ENCODE assay signal across 22 cellular contexts in the genomic region with DNA sequence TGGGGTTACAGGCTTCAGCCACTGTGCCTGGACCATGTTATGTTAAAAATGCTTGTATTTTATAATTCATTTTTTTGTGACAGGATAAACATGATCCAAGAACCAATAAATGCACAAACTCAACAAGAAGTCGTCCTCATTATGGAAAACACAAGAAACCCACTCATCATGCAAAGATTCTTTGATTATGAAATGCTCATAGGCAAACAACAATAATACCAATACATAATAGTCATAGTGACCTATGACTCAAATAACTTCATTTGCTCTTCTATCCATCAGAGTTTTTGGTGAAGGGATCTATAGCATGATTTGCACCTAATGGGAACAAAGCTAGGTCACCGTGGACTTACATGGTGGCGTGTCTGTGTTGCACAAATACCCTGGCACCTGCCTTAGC.
DNase-seq lines count a peak whose midpoint lies in the region; ATAC-seq and TF ChIP-seq lines count a peak whose summit lies in the region.
"Had no signal": no experiment of that assay in that cellular context is flagged by ENCODE, and none has a peak within 500 bp of the region (broad histone marks: within the 10 kb centered on the region; RNA-seq: fewer than 3 reads in every experiment).

No MANE protein-coding gene starts in this region.

- ATAC-seq in HG03159 (IDR thresholded peaks at IDR 0.05; ENCODE audit: unreplicated experiment): no peak
- ATAC-seq: Panc1, SK-N-SH treated with all-trans-retinoic acid at 6 μM for 48 hours had no signal

- H3K4me3 ChIP-seq in choroid plexus epithelial cell (ENCODE audit: low read depth, low read length): no peak overlapping the region
- no peak overlapping the region for H3K4me3 ChIP-seq in HAP-1
- H3K4me3 ChIP-seq: BLaER1 treated with 17β-estradiol and CSF1 and Interleukin-3, amounts not matched to agents 10 nM and 100 nM had no signal

- H3K27me3 Mint-ChIP-seq in HFFc6 (ENCODE audit: insufficient read depth) (no peaks in the 10 kb centered on the region; the same call in none of the 2 replicates), osteocyte (ENCODE audit: unreplicated experiment) (no peaks in the 10 kb centered on the region)
- H3K27me3 Mint-ChIP-seq: CD4-positive, alpha-beta memory T cell had no signal

- in situ Hi-C loops in HAP-1 (cut with MboI; ENCODE audit: low sequenced_read_pairs): no loop called here

- no peaks in the 10 kb centered on the region for H3K9me3 ChIP-seq in HAP-1
- H3K9me3 ChIP-seq: BLaER1 treated with 17β-estradiol and CSF1 and Interleukin-3, amounts not matched to agents 10 nM and 100 nM; Caco-2 had no signal

- TF ChIP-seq CTCF in HFFc6 (IDR thresholded peaks at IDR 0.05) (no peak), choroid plexus epithelial cell (conservative IDR thresholded peaks at IDR 0.05; ENCODE audit: low read depth, low read length) (no peak), osteocyte (IDR thresholded peaks at IDR 0.05) (no peak)

- peaks cover 9% of the 10 kb centered on the region for H3K36me3 Mint-ChIP-seq in HFFc6 (ENCODE audit: low read depth)
- H3K36me3 Mint-ChIP-seq in osteocyte (ENCODE audit: unreplicated experiment): peaks cover 8% of the 10 kb centered on the region

- H3K27me3 ChIP-seq in HAP-1 (ENCODE audit: low read depth): no peaks in the 10 kb centered on the region
- H3K27me3 ChIP-seq: BLaER1 treated with 17β-estradiol and CSF1 and Interleukin-3, amounts not matched to agents 10 nM and 100 nM had no signal

- H3K27ac Mint-ChIP-seq in HFFc6 (peak overlapping the region; percentile 59), osteocyte (ENCODE audit: unreplicated experiment) (peak overlapping the region; percentile 62)
- H3K27ac Mint-ChIP-seq: CD4-positive, alpha-beta memory T cell had no signal

- no peaks in the 10 kb centered on the region for H3K36me3 ChIP-seq in HAP-1 (replicated peaks)
- H3K36me3 ChIP-seq: BLaER1 treated with 17β-estradiol and CSF1 and Interleukin-3, amounts not matched to agents 10 nM and 100 nM had no signal

- no peak for DNase-seq in HFFc6
- DNase-seq in choroid plexus epithelial cell (ENCODE audit: low read depth): peak; percentile 38
- no peak for DNase-seq in osteocyte (ENCODE audit: extremely low spot score, unreplicated experiment)
- no peak for DNase-seq in NCI-H82 treated with DMSO at 0.1 percent for 48 hours (lab: John Stamatoyannopoulos, UW; ENCODE audit: unreplicated experiment)
- no peak for DNase-seq in NCI-H446 (lab: John Stamatoyannopoulos, UW)
- no peak for DNase-seq in HAP-1 (ENCODE audit: low spot score in 2 of 2)
- DNase-seq: Caco-2; CD4-positive, alpha-beta memory T cell; DMS 273 treated with DMSO at 0.1 percent for 48 hours; DND-41; GOT3; KBM-7; MM.1S; NCI-H1092; NCI-H1436 treated with DMSO at 0.1 percent for 48 hours; NCI-H1930; NCI-H510A; SIG-M5 had no signal

- H3K4me1 ChIP-seq in HAP-1: 0 out of 2 replicates have a peak, but pooled peaks cover 1% of the 10 kb centered on the region
- H3K4me1 ChIP-seq: Caco-2 had no signal

- H3K4me3 Mint-ChIP-seq in HFFc6: no peak overlapping the region; the same call in 1 of the 2 replicates
- no peak overlapping the region for H3K4me3 Mint-ChIP-seq in osteocyte (ENCODE audit: unreplicated experiment)
- H3K4me3 Mint-ChIP-seq: CD4-positive, alpha-beta memory T cell had no signal

- H3K4me1 Mint-ChIP-seq in HFFc6 (ENCODE audit: low read depth) (peaks cover 23% of the 10 kb centered on the region), osteocyte (ENCODE audit: unreplicated experiment) (peaks cover 21% of the 10 kb centered on the region)

- H3K9me3 Mint-ChIP-seq in HFFc6: no peaks in the 10 kb centered on the region
- no peaks in the 10 kb centered on the region for H3K9me3 Mint-ChIP-seq in osteocyte (ENCODE audit: unreplicated experiment)
